In genomic region chr1:34441661-34442060, GRCh38 we compare ENCODE assay signal across 21 cellular contexts.
DNase-seq lines count a peak whose midpoint lies in the region; ATAC-seq and TF ChIP-seq lines count a peak whose summit lies in the region.
"Had no signal": no experiment of that assay in that cellular context is flagged by ENCODE, and none has a peak within 500 bp of the region (broad histone marks: within the 10 kb centered on the region; RNA-seq: fewer than 3 reads in every experiment).

No MANE protein-coding gene starts in this region.

- no peaks in the 10 kb centered on the region for H3K9me2 ChIP-seq in SK-N-SH

- no peaks in the 10 kb centered on the region; a peak in 1 of 4 replicates for H3K4me1 ChIP-seq in SK-N-SH (ENCODE audit: control insufficient read depth in 1 of 2, insufficient read depth in 2 of 2, low read depth in 1 of 2, low read length in 1 of 2)
- H3K4me1 ChIP-seq in adrenal gland (replicated peaks in 1 of 2) = no peaks in the 10 kb centered on the region
- H3K4me1 ChIP-seq in Caco-2 = no peaks in the 10 kb centered on the region
- H3K4me1 ChIP-seq: BLaER1 treated with 17β-estradiol and CSF1 and Interleukin-3, amounts not matched to agents 10 nM and 100 nM; SJSA1 had no signal

- no peak overlapping the region for H2AFZ ChIP-seq in SK-N-SH (ENCODE audit: low read depth)

- no peaks in the 10 kb centered on the region for H3K9me3 Mint-ChIP-seq in Caco-2 (ENCODE audit: unreplicated experiment)
- H3K9me3 Mint-ChIP-seq: CD8-positive, alpha-beta T cell had no signal

- H3K36me3 Mint-ChIP-seq in Caco-2 (ENCODE audit: insufficient read depth, unreplicated experiment) = peaks cover 2% of the 10 kb centered on the region
- H3K36me3 Mint-ChIP-seq: CD8-positive, alpha-beta T cell had no signal

- TF ChIP-seq RAD21 in SK-N-SH (IDR thresholded peaks at IDR 0.05; ENCODE audit: low read length) = no peak

- no peaks in the 10 kb centered on the region; the same call in 1 of the 2 replicates for H3K9me3 ChIP-seq in SK-N-SH
- no peaks in the 10 kb centered on the region for H3K9me3 ChIP-seq in adrenal gland (replicated peaks in 1 of 3)
- no peaks in the 10 kb centered on the region for H3K9me3 ChIP-seq in Caco-2
- H3K9me3 ChIP-seq: BLaER1 treated with 17β-estradiol and CSF1 and Interleukin-3, amounts not matched to agents 10 nM and 100 nM; SJSA1 had no signal

- H3F3A ChIP-seq in SK-N-SH (replicated peaks; ENCODE audit: insufficient read depth) = no peaks in the 10 kb centered on the region

- WGBS in SK-N-SH (ENCODE audit: low lambda C conversion rate) = 24% methylated on average over 12 of the region's 12 CpGs
- WGBS in adrenal gland, 4 donors = 11 to 24% (median 22%) methylated on average over 12 of the region's 12 CpGs

- no peak for TF ChIP-seq EP300 in SK-N-SH (IDR thresholded peaks at IDR 0.05; ENCODE audit: borderline replicate concordance in 1 of 2, low read depth in 1 of 2, low read length in 1 of 2)

- no peaks in the 10 kb centered on the region for H3K79me2 ChIP-seq in SK-N-SH (ENCODE audit: insufficient read depth)

- TF ChIP-seq CTCF in SK-N-SH (IDR thresholded peaks at IDR 0.05) (no peak), adrenal gland (IDR thresholded peaks at IDR 0.05) (no peak), Caco-2 (IDR thresholded peaks at IDR 0.05; ENCODE audit: insufficient read depth in 1 of 2, low read depth in 1 of 2, low read length in 1 of 2, severe bottlenecking in 1 of 2, unreplicated experiment in 1 of 2) (no peak)

- POLR2A ChIA-PET in SK-N-SH (lab: Yijun Ruan, JAX) (no interaction called here), Caco-2 (lab: Charles Lee) (no interaction called here)

- no peak overlapping the region for H3K4me2 ChIP-seq in SK-N-SH
- H3K4me2 ChIP-seq: BLaER1 treated with 17β-estradiol and CSF1 and Interleukin-3, amounts not matched to agents 10 nM and 100 nM had no signal

- no peaks in the 10 kb centered on the region for H4K20me1 ChIP-seq in SK-N-SH (ENCODE audit: insufficient read depth)
- H4K20me1 ChIP-seq: BLaER1 treated with 17β-estradiol and CSF1 and Interleukin-3, amounts not matched to agents 10 nM and 100 nM had no signal

- CTCF ChIA-PET in SK-N-SH (lab: Yijun Ruan, JAX) (interaction anchor here (0.8 to 1.0 kb wide), 2 partner anchors 9 to 22 kb away, joined by 3 read pairs; no protein-coding TSS in a partner anchor), Caco-2 (lab: Charles Lee) (no interaction called here)

- H3K4me3 ChIP-seq in SK-N-SH (ENCODE audit: low read depth in 2 of 2, low read length in 1 of 2) (no peak overlapping the region), adrenal gland (no peak overlapping the region), Caco-2 (ENCODE audit: low read depth, low read length) (no peak overlapping the region)
- H3K4me3 ChIP-seq: BLaER1 treated with 17β-estradiol and CSF1 and Interleukin-3, amounts not matched to agents 10 nM and 100 nM; SJSA1 had no signal

- no peak overlapping the region for H3K27ac ChIP-seq in SK-N-SH (ENCODE audit: low read depth in 2 of 2, low read length in 1 of 2)
- no peak overlapping the region for H3K27ac ChIP-seq in adrenal gland
- H3K27ac ChIP-seq: BLaER1 treated with 17β-estradiol and CSF1 and Interleukin-3, amounts not matched to agents 10 nM and 100 nM; SJSA1 had no signal

- DNase-seq in SK-N-SH (peak; percentile 31), adrenal gland (peak in 4 of 7 donors; percentile 2 to 49 (median 14)), left kidney (ENCODE audit: low read depth, low spot score) (peak; percentile 53), Caco-2 (no peak), NCI-H1694 treated with DMSO at 0.1 percent for 48 hours (lab: John Stamatoyannopoulos, UW) (no peak), cerebellar nuclear complex (lab: John Stamatoyannopoulos, UW) (no peak)
- DNase-seq: 8988T; Calu3; CD8-positive, alpha-beta T cell; GDM1; KG1; NCI-H1092 treated with DMSO at 0.1 percent for 48 hours; NCI-H1694; NCI-H2081 treated with DMSO at 0.1 percent for 48 hours; NCI-H2171 treated with DMSO at 0.1 percent for 48 hours; NCI-H510A; NCI-H748 treated with DMSO at 0.1 percent for 48 hours had no signal

- H3K9ac ChIP-seq in SK-N-SH = no peak overlapping the region
- H3K9ac ChIP-seq: BLaER1 treated with 17β-estradiol and CSF1 and Interleukin-3, amounts not matched to agents 10 nM and 100 nM had no signal

- no peak for TF ChIP-seq POLR2A in adrenal gland (IDR thresholded peaks at IDR 0.05)

- H3K27me3 Mint-ChIP-seq in Caco-2 (ENCODE audit: insufficient read depth, unreplicated experiment) = peaks cover 8% of the 10 kb centered on the region

- H3K36me3 ChIP-seq in SK-N-SH (replicated peaks in 1 of 2; ENCODE audit: control insufficient read depth in 1 of 2, insufficient read depth in 2 of 2, low read length in 1 of 2) = no peaks in the 10 kb centered on the region
- H3K36me3 ChIP-seq in adrenal gland (replicated peaks in 1 of 2) = no peaks in the 10 kb centered on the region
- no peaks in the 10 kb centered on the region for H3K36me3 ChIP-seq in Caco-2 (ENCODE audit: control insufficient read depth, insufficient read depth, low read length)
- H3K36me3 ChIP-seq: BLaER1 treated with 17β-estradiol and CSF1 and Interleukin-3, amounts not matched to agents 10 nM and 100 nM; SJSA1 had no signal

- intact Hi-C loops in adrenal gland (cut with DNase I) (no loop called here), Caco-2 (cut with micrococcal nuclease; ENCODE audit: unreplicated experiment) (no loop called here)

- no peaks in the 10 kb centered on the region for H3K27me3 ChIP-seq in SK-N-SH (ENCODE audit: insufficient read depth)
- H3K27me3 ChIP-seq in adrenal gland = no peaks in the 10 kb centered on the region
- H3K27me3 ChIP-seq in Caco-2 (replicated peaks; ENCODE audit: control insufficient read depth, insufficient read depth, low read length) = no peaks in the 10 kb centered on the region
- H3K27me3 ChIP-seq: BLaER1 treated with 17β-estradiol and CSF1 and Interleukin-3, amounts not matched to agents 10 nM and 100 nM; SJSA1 had no signal

- no peak overlapping the region for H3K4me3 Mint-ChIP-seq in Caco-2 (ENCODE audit: unreplicated experiment)
- H3K4me3 Mint-ChIP-seq: CD8-positive, alpha-beta T cell had no signal

- no peak for ATAC-seq in SK-N-SH treated with all-trans-retinoic acid at 6 μM for 48 hours
- ATAC-seq: CD8-positive, alpha-beta T cell; Right ventricle myocardium inferior had no signal

- no peak overlapping the region for H3K27ac Mint-ChIP-seq in Caco-2 (ENCODE audit: unreplicated experiment)
- H3K27ac Mint-ChIP-seq: CD8-positive, alpha-beta T cell had no signal

- H3K4me1 Mint-ChIP-seq in Caco-2 (ENCODE audit: low read depth, unreplicated experiment) = no peaks in the 10 kb centered on the region

- no TSS peak for BruUV-seq in Caco-2 (replicated peaks; lab: Mats Ljungman, UMichigan)

TF ChIP-seq in SK-N-SH, 30 proteins besides CTCF, POLR2A, EP300 and RAD21:
- TF ChIP-seq YY1 (IDR thresholded peaks at IDR 0.05; ENCODE audit: low read depth) (no peak), TEAD4 (IDR thresholded peaks at IDR 0.05; ENCODE audit: borderline replicate concordance, insufficient read depth) (no peak), NRF1 (IDR thresholded peaks at IDR 0.05; ENCODE audit: low read depth, low read length) (no peak), USF2 (IDR thresholded peaks at IDR 0.05; ENCODE audit: borderline replicate concordance, low read depth, low read length) (no peak)
TF ChIP-seq in SK-N-SH: peak in this region for 0.

TF ChIP-seq in SK-N-SH treated with all-trans-retinoic acid at 6 μM for 48 hours, 23 proteins besides CTCF, POLR2A, EP300 and RAD21:
- TF ChIP-seq ZNF8 (CRISPR knock-in tag; IDR thresholded peaks at IDR 0.05) = no peak
- no peak for TF ChIP-seq ZFP3 (CRISPR knock-in tag; IDR thresholded peaks at IDR 0.05)
- TF ChIP-seq BACH2 (CRISPR knock-in tag; IDR thresholded peaks at IDR 0.05; ENCODE audit: borderline replicate concordance) = no peak
- no peak for TF ChIP-seq TOX (CRISPR knock-in tag; IDR thresholded peaks at IDR 0.05; ENCODE audit: borderline replicate concordance)
- no peak for TF ChIP-seq ZC3H10 (CRISPR knock-in tag; IDR thresholded peaks at IDR 0.05)
- no peak for TF ChIP-seq CSDC2 (CRISPR knock-in tag; IDR thresholded peaks at IDR 0.05)
- TF ChIP-seq CREB5 (CRISPR knock-in tag; IDR thresholded peaks at IDR 0.05; ENCODE audit: low read depth) = no peak
- no peak for TF ChIP-seq TCF4 (CRISPR knock-in tag; IDR thresholded peaks at IDR 0.05; ENCODE audit: borderline replicate concordance)

Comparison
In these comparisons a context has a peak if more than half of its experiments do, and no peak if none do; other contexts are left out.
1. DNase-seq: peak in SK-N-SH (single experiment), adrenal gland (4 of 7) and left kidney (single experiment); none in Caco-2 (0 of 2), NCI-H1694 treated with DMSO at 0.1 percent for 48 hours (single experiment) and cerebellar nuclear complex (0 of 2).